Comparison of ENCODE assay signal across 8 cellular contexts in genomic region chr6:70667256-70667710, GRCh38. TPM values are rescaled to one million over a fixed set of nuclear protein-coding genes. Genes with fewer than 3 reads are reported as not detected.
A peak's percentile ranks its signal among the peaks of the same experiment; 100 is the strongest.
DNase-seq lines count a peak whose midpoint lies in the region; ATAC-seq and TF ChIP-seq lines count a peak whose summit lies in the region.

No MANE protein-coding gene starts in this region.

- TF ChIP-seq CTCF in WTC11 (IDR thresholded peaks at IDR 0.05), result no peak

- no peaks in the 10 kb centered on the region for H3K9me3 ChIP-seq in iPS-18c (ENCODE audit: control insufficient read depth, insufficient read depth, low read length)

- H3K36me3 Mint-ChIP-seq in activated naive CD4-positive, alpha-beta T cell treated with anti-CD3 and anti-CD28 coated beads, Interleukin-2, amount 10 ng/mL, durations not matched to agents 7 days and 5 days, result peaks cover 26% of the 10 kb centered on the region
- H3K36me3 Mint-ChIP-seq in WTC11, result no peaks in the 10 kb centered on the region

- peak overlapping the region; percentile 88 for H3K27ac Mint-ChIP-seq in activated naive CD4-positive, alpha-beta T cell treated with anti-CD3 and anti-CD28 coated beads, Interleukin-2, amount 10 ng/mL, durations not matched to agents 7 days and 5 days
- peak overlapping the region; percentile 81 for H3K27ac Mint-ChIP-seq in WTC11

- DNase-seq in activated naive CD4-positive, alpha-beta T cell treated with anti-CD3 and anti-CD28 coated beads, Interleukin-2, amount 10 ng/mL, durations not matched to agents 7 days and 5 days, result no peak
- DNase-seq in activated naive CD4-positive, alpha-beta T cell (lab: John Stamatoyannopoulos, UW), result no peak
- DNase-seq in WTC11 (ENCODE audit: low spot score) (no peak), superior temporal gyrus (ENCODE audit: extremely low spot score) (peak; percentile 87), NCI-H1105 (lab: John Stamatoyannopoulos, UW) (no peak), globus pallidus (ENCODE audit: low spot score) (no peak)
- no peak for DNase-seq in stimulated activated CD4-positive, alpha-beta T cell treated with anti-CD3 and anti-CD28 coated beads, Interleukin-4, amount 100 ng/mL, for 4 hours

- H3K4me1 Mint-ChIP-seq in activated naive CD4-positive, alpha-beta T cell treated with anti-CD3 and anti-CD28 coated beads, Interleukin-2, amount 10 ng/mL, durations not matched to agents 7 days and 5 days, result peaks cover 49% of the 10 kb centered on the region
- H3K4me1 Mint-ChIP-seq in WTC11, result peaks cover 33% of the 10 kb centered on the region

- peak overlapping the region; percentile 92; the same call in 1 of the 2 replicates for H3K4me3 ChIP-seq in iPS-18c (ENCODE audit: insufficient read depth, low read depth, low read length)

- CTCF ChIA-PET in activated naive CD4-positive, alpha-beta T cell treated with anti-CD3 and anti-CD28 coated beads, Interleukin-2, amount 10 ng/mL, durations not matched to agents 7 days and 5 days (lab: Charles Lee), result interaction anchor here (3.0 kb wide), 1 partner anchor 18 kb away, joined by 14 read pairs; no protein-coding TSS in a partner anchor
- CTCF ChIA-PET in WTC11 (lab: Charles Lee), result interaction anchor here (0.8 to 1.9 kb wide), 6 partner anchors 19 to 446 kb away, joined by 3 to 10 read pairs (median 5); partner anchors contain the start of gene SDHAF4

- peak overlapping the region; percentile 95 for H3K4me3 Mint-ChIP-seq in activated naive CD4-positive, alpha-beta T cell treated with anti-CD3 and anti-CD28 coated beads, Interleukin-2, amount 10 ng/mL, durations not matched to agents 7 days and 5 days
- peak overlapping the region; percentile 66 for H3K4me3 Mint-ChIP-seq in WTC11

- H3K9me3 Mint-ChIP-seq in activated naive CD4-positive, alpha-beta T cell treated with anti-CD3 and anti-CD28 coated beads, Interleukin-2, amount 10 ng/mL, durations not matched to agents 7 days and 5 days, result no peaks in the 10 kb centered on the region
- H3K9me3 Mint-ChIP-seq in WTC11, result no peaks in the 10 kb centered on the region

- no peak for ATAC-seq in WTC11

- H3K27me3 Mint-ChIP-seq in activated naive CD4-positive, alpha-beta T cell treated with anti-CD3 and anti-CD28 coated beads, Interleukin-2, amount 10 ng/mL, durations not matched to agents 7 days and 5 days, result peaks cover 1% of the 10 kb centered on the region
- peaks cover 2% of the 10 kb centered on the region for H3K27me3 Mint-ChIP-seq in WTC11 (ENCODE audit: low read depth)

- POLR2A ChIA-PET in WTC11 (lab: Charles Lee), result interaction anchor here (0.6 to 1.9 kb wide), 2 partner anchors 17 to 98 kb away, joined by 6 to 9 read pairs; no protein-coding TSS in a partner anchor

TF ChIP-seq in WTC11, 78 proteins besides CTCF, POLR2A, EP300 and RAD21 (continues in another document):
- no peak for TF ChIP-seq CREM (CRISPR knock-in tag; IDR thresholded peaks at IDR 0.05)
- TF ChIP-seq ZNF532 (CRISPR knock-in tag; IDR thresholded peaks at IDR 0.05; ENCODE audit: borderline replicate concordance), result no peak
- no peak for TF ChIP-seq FOXJ3 (CRISPR knock-in tag; IDR thresholded peaks at IDR 0.05; ENCODE audit: borderline replicate concordance)
- TF ChIP-seq ATF2 (CRISPR knock-in tag; IDR thresholded peaks at IDR 0.05; ENCODE audit: borderline replicate concordance, low read depth), result no peak
- TF ChIP-seq GABPB1 (CRISPR knock-in tag; IDR thresholded peaks at IDR 0.05), result no peak
- TF ChIP-seq HMGXB4 (CRISPR knock-in tag; IDR thresholded peaks at IDR 0.05), result no peak
- no peak for TF ChIP-seq USF1 (CRISPR knock-in tag; IDR thresholded peaks at IDR 0.05)
- TF ChIP-seq SMAD4 (CRISPR knock-in tag; IDR thresholded peaks at IDR 0.05), result no peak
- TF ChIP-seq KAT7 (CRISPR knock-in tag; IDR thresholded peaks at IDR 0.05; ENCODE audit: borderline replicate concordance), result no peak
- TF ChIP-seq ZNF263 (CRISPR knock-in tag; IDR thresholded peaks at IDR 0.05; ENCODE audit: low read depth), result no peak
- TF ChIP-seq SOX15 (CRISPR knock-in tag; IDR thresholded peaks at IDR 0.05), result no peak
- no peak for TF ChIP-seq AR (CRISPR knock-in tag; IDR thresholded peaks at IDR 0.05)
- no peak for TF ChIP-seq NFE2L1 (CRISPR knock-in tag; IDR thresholded peaks at IDR 0.05)
- no peak for TF ChIP-seq ZNF232 (CRISPR knock-in tag; IDR thresholded peaks at IDR 0.05)
- no peak for TF ChIP-seq ZNF416 (CRISPR knock-in tag; IDR thresholded peaks at IDR 0.05)

RNA-seq across cellular contexts. Expression of gene SMAP1, which starts 0.4 kb away (rescaled TPM):
- 27.6 to 29.0 TPM (median 28.3 TPM) in 3 replicates for total RNA-seq in WTC11 (2021)
